In genomic region chr5:45038366-45038987, GRCh38 we compare ENCODE assay signal across 9 cellular contexts.
DNase-seq lines count a peak whose midpoint lies in the region; ATAC-seq, FAIRE-seq and TF ChIP-seq lines count a peak whose summit lies in the region.
"Had no signal": no experiment of that assay in that cellular context is flagged by ENCODE, and none has a peak within 500 bp of the region (broad histone marks: within the 10 kb centered on the region; RNA-seq: fewer than 3 reads in every experiment).

No MANE protein-coding gene starts in this region.

- FAIRE-seq in G401.6 (lab: Jason Lieb, UNC): peak; percentile 64

- H3K27ac Mint-ChIP-seq in activated CD4-positive, alpha-beta T cell treated with anti-CD3 and anti-CD28 coated beads for 36 hours: no peak overlapping the region

- H3K27ac ChIP-seq in RWPE2 (ENCODE audit: poor library complexity, severe bottlenecking) (no peak overlapping the region), foreskin keratinocyte (no peak overlapping the region), testis (no peak overlapping the region)
- H3K27ac ChIP-seq: neutrophil had no signal

- no peak for TF ChIP-seq POLR2A in testis (IDR thresholded peaks at IDR 0.05)

- H3K27me3 ChIP-seq in RWPE2 (ENCODE audit: insufficient read depth, poor library complexity, severe bottlenecking) (peaks cover 5% of the 10 kb centered on the region), foreskin keratinocyte (no peaks in the 10 kb centered on the region), testis (no peaks in the 10 kb centered on the region)
- H3K27me3 ChIP-seq: neutrophil had no signal

- peaks cover 1% of the 10 kb centered on the region for H3K9me3 Mint-ChIP-seq in activated CD4-positive, alpha-beta T cell treated with anti-CD3 and anti-CD28 coated beads for 36 hours (ENCODE audit: low read depth)

- TF ChIP-seq CTCF in LNCAP (IDR thresholded peaks at IDR 0.05): peak; percentile 67
- peak; percentile 89 for TF ChIP-seq CTCF in RWPE2 (IDR thresholded peaks at IDR 0.05; ENCODE audit: poor library complexity, severe bottlenecking)
- peak; percentile 49 for TF ChIP-seq CTCF in foreskin keratinocyte (conservative IDR thresholded peaks at IDR 0.05)
- TF ChIP-seq CTCF in testis (IDR thresholded peaks at IDR 0.05): peak in 2 of 3 experiments; percentile 22 to 43

- ATAC-seq in GM21619 (IDR thresholded peaks at IDR 0.05; ENCODE audit: unreplicated experiment) (peak; percentile 80), RWPE2 (ENCODE audit: low read depth) (peak; percentile 52; the same call in 1 of the 3 replicates), foreskin keratinocyte (no peak), GM19397 (IDR thresholded peaks at IDR 0.05; ENCODE audit: unreplicated experiment) (no peak)
- no peak for ATAC-seq in activated CD4-positive, alpha-beta T cell treated with anti-CD3 and anti-CD28 coated beads for 36 hours

- no peak for DNase-seq in RWPE2 (ENCODE audit: low spot score)
- peak in 1 of 2 donors; percentile 17 for DNase-seq in foreskin keratinocyte
- no peak for DNase-seq in testis
- DNase-seq in activated CD4-positive, alpha-beta T cell treated with anti-CD3 and anti-CD28 coated beads for 36 hours: no peak

- POLR2A ChIA-PET in activated CD4-positive, alpha-beta T cell treated with anti-CD3 and anti-CD28 coated beads for 36 hours (lab: Charles Lee): no interaction called here

- no peaks in the 10 kb centered on the region for H3K27me3 Mint-ChIP-seq in activated CD4-positive, alpha-beta T cell treated with anti-CD3 and anti-CD28 coated beads for 36 hours

- H3K9me3 ChIP-seq in RWPE2 (ENCODE audit: severe bottlenecking): no peaks in the 10 kb centered on the region
- H3K9me3 ChIP-seq in testis: no peaks in the 10 kb centered on the region
- H3K9me3 ChIP-seq: neutrophil had no signal

- no peaks in the 10 kb centered on the region for H3K36me3 Mint-ChIP-seq in activated CD4-positive, alpha-beta T cell treated with anti-CD3 and anti-CD28 coated beads for 36 hours (ENCODE audit: low read depth)

- H3K4me1 Mint-ChIP-seq in activated CD4-positive, alpha-beta T cell treated with anti-CD3 and anti-CD28 coated beads for 36 hours: no peaks in the 10 kb centered on the region

- H3K36me3 ChIP-seq in RWPE2 (ENCODE audit: low read depth): no peaks in the 10 kb centered on the region
- H3K36me3 ChIP-seq in testis (ENCODE audit: low read depth, missing control alignments): no peaks in the 10 kb centered on the region
- H3K36me3 ChIP-seq: neutrophil had no signal

- H3K4me3 ChIP-seq in RWPE2 (ENCODE audit: severe bottlenecking) (no peak overlapping the region), testis (no peak overlapping the region)

- intact Hi-C loops in testis (cut with DNase I; ENCODE audit: low total_unique reads): no loop called here
- intact Hi-C loops in activated CD4-positive, alpha-beta T cell treated with anti-CD3 and anti-CD28 coated beads for 36 hours (cut with DNase I, micrococcal nuclease): loop anchor here in 1 of 2 experiments (2.0 kb wide), 1 partner anchor 658 kb away; the partner anchor contains the start of gene HCN1

- 29 to 36% methylated on average over 3 of the region's 3 CpGs for WGBS in testis, 2 donors

- CTCF ChIA-PET in activated CD4-positive, alpha-beta T cell treated with anti-CD3 and anti-CD28 coated beads for 36 hours (lab: Charles Lee): interaction anchor here (1.1 kb wide), 1 partner anchor 657 kb away, joined by 3 read pairs; the partner anchor contains the start of gene HCN1

- H3K4me1 ChIP-seq in RWPE2 (ENCODE audit: insufficient read depth, poor library complexity, severe bottlenecking) (no peaks in the 10 kb centered on the region), foreskin keratinocyte (no peaks in the 10 kb centered on the region), testis (no peaks in the 10 kb centered on the region)

- H3K4me3 Mint-ChIP-seq in activated CD4-positive, alpha-beta T cell treated with anti-CD3 and anti-CD28 coated beads for 36 hours: no peak overlapping the region

Comparison
In these comparisons a context has a peak if more than half of its experiments do, and no peak if none do; other contexts are left out.
1. ATAC-seq: peak in GM21619 (single experiment) and RWPE2 (single experiment); none in foreskin keratinocyte (single experiment), activated CD4-positive, alpha-beta T cell treated with anti-CD3 and anti-CD28 coated beads for 36 hours (single experiment) and GM19397 (single experiment).
2. CTCF ChIP-seq: peak in every context shown above with its lines; median percentile 89 in RWPE2; 67 in LNCAP; 49 in foreskin keratinocyte; 32 in testis.